Comparison of ENCODE assay signal across 1 cellular context in the genomic region with DNA sequence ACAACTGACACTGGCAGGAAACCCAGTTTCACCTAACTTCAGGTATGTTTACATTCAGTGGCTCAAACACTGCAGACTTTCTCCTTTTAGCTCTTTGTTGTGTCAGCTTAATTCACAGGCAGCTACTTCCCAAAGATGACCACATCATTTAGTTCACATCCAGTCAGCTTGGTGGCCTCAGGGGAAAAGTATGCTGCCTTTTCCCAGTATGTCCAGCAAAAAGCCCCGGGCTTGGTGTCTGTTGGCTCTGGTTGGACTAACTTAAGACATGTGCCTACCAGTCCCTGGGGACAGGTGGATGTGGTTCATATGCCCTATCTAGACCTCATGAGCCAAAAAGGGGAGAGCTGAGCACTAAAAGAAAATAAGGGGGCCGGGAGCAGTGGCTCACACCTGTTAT.
TF ChIP-seq lines count a peak whose summit lies in the region.

No MANE protein-coding gene starts in this region.

TF ChIP-seq in IMR-90, 13 proteins besides CTCF, POLR2A, EP300 and RAD21:
- TF ChIP-seq, protein P1, sequence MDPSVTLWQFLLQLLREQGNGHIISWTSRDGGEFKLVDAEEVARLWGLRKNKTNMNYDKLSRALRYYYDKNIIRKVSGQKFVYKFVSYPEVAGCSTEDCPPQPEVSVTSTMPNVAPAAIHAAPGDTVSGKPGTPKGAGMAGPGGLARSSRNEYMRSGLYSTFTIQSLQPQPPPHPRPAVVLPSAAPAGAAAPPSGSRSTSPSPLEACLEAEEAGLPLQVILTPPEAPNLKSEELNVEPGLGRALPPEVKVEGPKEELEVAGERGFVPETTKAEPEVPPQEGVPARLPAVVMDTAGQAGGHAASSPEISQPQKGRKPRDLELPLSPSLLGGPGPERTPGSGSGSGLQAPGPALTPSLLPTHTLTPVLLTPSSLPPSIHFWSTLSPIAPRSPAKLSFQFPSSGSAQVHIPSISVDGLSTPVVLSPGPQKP (IDR thresholded peaks at IDR 0.05; ENCODE audit: borderline replicate concordance, low read depth, low read length), result no peak
- TF ChIP-seq RCOR1 (IDR thresholded peaks at IDR 0.05; ENCODE audit: insufficient replicate concordance, low read length), result no peak
- no peak for TF ChIP-seq FOS (IDR thresholded peaks at IDR 0.05; ENCODE audit: low read depth, low read length)
- no peak for TF ChIP-seq SMC3 (IDR thresholded peaks at IDR 0.05; ENCODE audit: low read depth, low read length)
- no peak for TF ChIP-seq MAZ (IDR thresholded peaks at IDR 0.05; ENCODE audit: borderline replicate concordance, low read depth, low read length)
- TF ChIP-seq CHD1 (IDR thresholded peaks at IDR 0.05; ENCODE audit: low read depth, low read length), result no peak
